8 cellular contexts compared by ENCODE assay signal in the genomic region with DNA sequence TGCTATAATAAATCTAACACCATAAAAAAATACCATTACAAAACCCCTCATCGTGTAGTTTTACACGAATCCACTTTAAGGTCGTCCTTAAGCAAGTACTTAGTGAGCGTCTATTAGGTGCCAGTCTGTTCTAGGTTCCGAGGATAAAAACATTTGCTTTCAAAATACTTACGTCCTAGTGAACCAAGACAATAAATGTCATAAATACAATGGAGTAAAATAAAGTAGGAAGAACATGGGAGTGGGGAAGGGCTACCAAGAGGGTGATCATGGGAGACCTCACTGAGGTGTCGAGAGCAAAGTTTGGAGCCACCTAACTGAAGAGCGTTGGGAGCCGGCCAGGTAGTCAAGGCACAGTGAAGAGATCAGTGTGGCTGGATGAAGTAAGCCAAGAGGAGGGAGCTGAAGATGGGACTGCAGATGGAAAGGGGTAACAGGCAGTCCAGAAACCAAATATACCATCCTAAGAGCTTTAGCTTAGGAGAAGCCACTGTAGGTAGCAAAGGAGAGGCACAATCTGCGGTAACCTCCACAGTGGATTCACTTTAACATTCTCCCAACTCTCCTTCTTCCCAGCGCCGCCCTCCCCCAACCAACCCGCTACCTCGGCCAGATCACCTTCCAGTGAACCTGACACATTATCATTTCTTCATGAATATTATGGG. TPM values are rescaled to one million over a fixed set of nuclear protein-coding genes. Genes with fewer than 3 reads are reported as not detected.
DNase-seq lines count a peak whose midpoint lies in the region; ATAC-seq, FAIRE-seq and TF ChIP-seq lines count a peak whose summit lies in the region.

No MANE protein-coding gene starts in this region.

- no peaks in the 10 kb centered on the region for H3K36me3 ChIP-seq in GM12878 (ENCODE audit: control insufficient read depth in 2 of 2, insufficient read depth in 2 of 2, low read length in 1 of 2)
- no peaks in the 10 kb centered on the region for H3K36me3 ChIP-seq in thyroid gland

- no peak for TF ChIP-seq RAD21 in GM12878 (IDR thresholded peaks at IDR 0.05; ENCODE audit: insufficient read depth, low read depth, low read length)

- peaks cover 3% of the 10 kb centered on the region for H3K4me1 ChIP-seq in GM12878 (ENCODE audit: control insufficient read depth, insufficient read depth, low read length)
- H3K4me1 ChIP-seq in thyroid gland: peaks cover 9 to 14% of the 10 kb centered on the region in 2 donors

- no peaks in the 10 kb centered on the region for H3K9me3 ChIP-seq in GM12878 (replicated peaks; ENCODE audit: control insufficient read depth, insufficient read depth, low read length)
- no peaks in the 10 kb centered on the region for H3K9me3 ChIP-seq in thyroid gland

- H3K4me3 ChIP-seq in GM12878 (peak overlapping the region; percentile 97), thyroid gland (replicated peaks in 1 of 3) (peak overlapping the region; percentile 45 to 79 (median 77))

- H3K27ac ChIP-seq in GM12878 (ENCODE audit: control insufficient read depth, insufficient read depth) (peak overlapping the region; percentile 66), thyroid gland (peak overlapping the region in 2 of 3 donors; percentile 79 to 81)

- TF ChIP-seq CTCF in GM12878 (IDR thresholded peaks at IDR 0.05 in 2 of 3, conservative IDR thresholded peaks at IDR 0.05 in 1 of 3; ENCODE audit: control insufficient read depth in 2 of 3, extremely low read depth in 1 of 3, insufficient read depth in 1 of 3, low read depth in 3 of 3, low read length in 3 of 3) (no peak), thyroid gland (IDR thresholded peaks at IDR 0.05) (no peak)

- no peaks in the 10 kb centered on the region for H3K27me3 Mint-ChIP-seq in IgD-negative memory B cell

- RAD21 ChIA-PET in GM12878 (lab: Charles Lee; ENCODE audit: unreplicated experiment): interaction anchor here (0.9 to 1.6 kb wide), 6 partner anchors 11 to 380 kb away, joined by 3 to 16 read pairs (median 6); a partner anchor contains a TSS

- peaks cover 16 to 29% (median 24%) of the 10 kb centered on the region in 3 donors for H3K4me1 Mint-ChIP-seq in IgD-negative memory B cell

- peak overlapping the region; percentile 68 to 95 (median 90) for H3K27ac Mint-ChIP-seq in IgD-negative memory B cell

- peaks cover 28% of the 10 kb centered on the region for H3K79me2 ChIP-seq in GM12878 (ENCODE audit: control insufficient read depth, insufficient read depth, low read length)

- ATAC-seq in GM12878 (peak; percentile 12), left colon (peak; percentile 31)

- POLR2A ChIA-PET in GM12878 (lab: Charles Lee): interaction anchor here (1.0 to 3.3 kb wide), 5 partner anchors 11 to 80 kb away, joined by 3 to 22 read pairs (median 9); a partner anchor contains a TSS

- no peaks in the 10 kb centered on the region for H3K36me3 Mint-ChIP-seq in IgD-negative memory B cell

- no peak for FAIRE-seq in GM12878 (lab: Jason Lieb, UNC)

- peak overlapping the region; percentile 75 for H2AFZ ChIP-seq in GM12878 (ENCODE audit: control insufficient read depth, low read depth, low read length)

- TF ChIP-seq EP300 in GM12878 (IDR thresholded peaks at IDR 0.05; ENCODE audit: borderline replicate concordance in 1 of 2, control insufficient read depth in 1 of 2, low read depth in 2 of 2, low read length in 2 of 2): no peak

- BruUV-seq in GM12878 (replicated peaks; lab: Mats Ljungman, UMichigan): TSS peak; percentile 64

- H3K9ac ChIP-seq in GM12878 (ENCODE audit: control insufficient read depth, insufficient read depth, low read length): peak overlapping the region; percentile 63

- H4K20me1 ChIP-seq in GM12878 (ENCODE audit: control insufficient read depth, insufficient read depth): no peaks in the 10 kb centered on the region

- SMC1A ChIA-PET in GM12878 (lab: Charles Lee; ENCODE audit: uncharacterized antibody, unreplicated experiment): interaction anchor here (1.3 to 3.3 kb wide), 6 partner anchors 11 to 84 kb away, joined by 3 to 14 read pairs (median 5); a partner anchor contains a TSS

- CTCF ChIA-PET in GM12878 (lab: Yijun Ruan, JAX): interaction anchor here (0.7 to 1.3 kb wide), 3 partner anchors 10 to 35 kb away, joined by 3 to 5 read pairs (median 4); a partner anchor contains a TSS

- DNase-seq in NCI-H345 (lab: John Stamatoyannopoulos, UW): peak; percentile 7
- DNase-seq in NCI-H345 treated with DMSO at 0.1 percent for 48 hours (lab: John Stamatoyannopoulos, UW; ENCODE audit: unreplicated experiment): no peak
- DNase-seq in GM12878 (ENCODE audit: low read depth, low spot score): no peak
- DNase-seq in left colon: peak in 1 of 2 donors; percentile 22
- no peak for DNase-seq in thyroid gland
- no peak for DNase-seq in SKM-1 treated with dmso at 0.1 percent for 144 hours (lab: John Stamatoyannopoulos, UW; ENCODE audit: unreplicated experiment)
- no peak for DNase-seq in NCI-H2081 (lab: John Stamatoyannopoulos, UW)

- no peaks in the 10 kb centered on the region for H3K9me3 Mint-ChIP-seq in IgD-negative memory B cell

- peak overlapping the region; percentile 78 for H3K4me2 ChIP-seq in GM12878 (ENCODE audit: control insufficient read depth, insufficient read depth)

- 2% methylated on average over 14 of the region's 14 CpGs for WGBS in GM12878 (ENCODE audit: insufficient coverage, insufficient replicate concordance, low lambda C conversion rate, missing lambda C conversion rate)
- WGBS in thyroid gland, 2 donors: 5% methylated on average over 14 of the region's 14 CpGs

- intact Hi-C loops in GM12878 (cut with micrococcal nuclease; ENCODE audit: unreplicated experiment): loop anchor here (2.0 to 10.0 kb wide), 3 partner anchors 33 to 313 kb away; a partner anchor contains a TSS
- intact Hi-C loops in left colon (cut with DNase I, micrococcal nuclease): no loop called here
- intact Hi-C loops in thyroid gland (cut with DNase I): loop anchor here (5.0 kb wide), 1 partner anchor 35 kb away; no protein-coding TSS in a partner anchor

- in situ Hi-C loops in GM12878 (cut with MboI): no loop called here

- H3K4me3 Mint-ChIP-seq in IgD-negative memory B cell: peak overlapping the region; percentile 90 to 98 (median 97)

- H3K27me3 ChIP-seq in GM12878 (replicated peaks in 1 of 2; ENCODE audit: control insufficient read depth in 2 of 2, insufficient read depth in 2 of 2, low read length in 1 of 2): no peaks in the 10 kb centered on the region
- H3K27me3 ChIP-seq in thyroid gland: no peaks in the 10 kb centered on the region

- no peak for TF ChIP-seq POLR2A in GM12878 (IDR thresholded peaks at IDR 0.05; ENCODE audit: low read depth, low read length)
- TF ChIP-seq POLR2A in thyroid gland (IDR thresholded peaks at IDR 0.05): no peak

RNA-seq across cellular contexts. Expression of a gene that starts 0.7 kb away (rescaled TPM):
- 15.6 TPM for polyA plus RNA-seq in IgD-negative memory B cell
- total RNA-seq in GM12878 (2013; cell fraction: nucleolus; rRNA removed): 88.9 and 102 TPM in 2 replicates
- 11.7 and 11.8 TPM in 2 replicates for total RNA-seq in GM12878 (2014; rRNA removed)
- total RNA-seq in GM12878 (2014; rRNA removed; fragmentation: Illumina TruSeq; extraction: Trizol): 16.5 and 17.3 TPM in 2 replicates
- total RNA-seq in GM12878 (2021): 13.2 and 13.8 TPM in 2 replicates
- polyA plus RNA-seq in GM12878 (2011; ENCODE audit: low read depth): 3.6 TPM
- 13.0 and 18.9 TPM in 2 replicates for polyA plus RNA-seq in GM12878 (2011; rRNA removed)
- 4.8 and 6.1 TPM in 2 replicates for polyA plus RNA-seq in GM12878 (2011; cell fraction: cytosol; rRNA removed)
- polyA plus RNA-seq in GM12878 (2011; cell fraction: nucleus; rRNA removed): 14.5 and 15.3 TPM in 2 replicates
- 6.9 and 9.2 TPM in 2 replicates for polyA plus RNA-seq in GM12878 (2012)
- polyA plus RNA-seq in GM12878 (2014; fragmentation: Illumina TruSeq; extraction: Trizol): 12.9 and 19.4 TPM in 2 replicates
- polyA plus RNA-seq in GM12878 (2014; fragmentation: Nextera tagmentation; extraction: Ambion mirVana): 10 to 100 TPM in 1 of 2 experiments, 1 to 10 TPM in 1; 3.5 to 10.1 TPM
- 6.7 and 8.4 TPM in 2 replicates for polyA plus RNA-seq in GM12878 (2014; rRNA removed)
- 10 to 100 TPM; 11.4 to 14.3 TPM for polyA plus RNA-seq in GM12878 (2016; fragmentation: Nextera tagmentation; extraction: Ambion mirVana)
- polyA minus RNA-seq in GM12878 (2011; rRNA and poly(A)+ RNA removed): 28.9 and 38.8 TPM in 2 replicates
- polyA minus RNA-seq in GM12878 (2011; cell fraction: cytosol; rRNA and poly(A)+ RNA removed): 9.4 and 9.7 TPM in 2 replicates
- polyA minus RNA-seq in GM12878 (2011; cell fraction: nucleus; rRNA and poly(A)+ RNA removed): 26.6 and 34.3 TPM in 2 replicates
- 10 to 100 TPM; 25.9 to 28.5 TPM for total RNA-seq in left colon
- 10 to 100 TPM; 25.5 to 45.3 (median 28.8) TPM for total RNA-seq in thyroid gland

RNA-seq across cellular contexts. Expression of a gene that starts 27.2 kb away (rescaled TPM):
- polyA plus RNA-seq in IgD-negative memory B cell (13.0 TPM), GM12878 (2011; rRNA removed) (15.1 and 19.1 TPM in 2 replicates), GM12878 (2014; fragmentation: Illumina TruSeq; extraction: Trizol) (22.0 and 29.9 TPM in 2 replicates), GM12878 (2014; fragmentation: Nextera tagmentation; extraction: Ambion mirVana) (10 to 100 TPM; 33.2 to 37.1 TPM), GM12878 (2014; rRNA removed) (11.9 and 14.2 TPM in 2 replicates), GM12878 (2016; fragmentation: Nextera tagmentation; extraction: Ambion mirVana) (10 to 100 TPM; 34.4 to 38.3 TPM)
- 10.3 and 10.6 TPM in 2 replicates for total RNA-seq in GM12878 (2013; cell fraction: nucleolus; rRNA removed)
- total RNA-seq in GM12878 (2014; rRNA removed) (13.5 and 16.2 TPM in 2 replicates), GM12878 (2014; rRNA removed; fragmentation: Illumina TruSeq; extraction: Trizol) (17.4 and 18.8 TPM in 2 replicates), GM12878 (2021) (15.0 and 17.6 TPM in 2 replicates), left colon (1 to 10 TPM; 8.2 to 9.2 TPM), thyroid gland (10 to 100 TPM; 11.1 to 17.7 (median 13.3) TPM)
- polyA plus RNA-seq in GM12878 (2011; ENCODE audit: low read depth): 8.9 TPM
- polyA plus RNA-seq in GM12878 (2011; cell fraction: cytosol; rRNA removed): 6.7 and 7.3 TPM in 2 replicates
- 7.9 and 9.1 TPM in 2 replicates for polyA plus RNA-seq in GM12878 (2011; cell fraction: nucleus; rRNA removed)
- 10.0 and 12.6 TPM in 2 replicates for polyA plus RNA-seq in GM12878 (2012)
- polyA minus RNA-seq in GM12878 (2011; rRNA and poly(A)+ RNA removed): 6.9 and 8.9 TPM in 2 replicates
- 2.5 and 3.6 TPM in 2 replicates for polyA minus RNA-seq in GM12878 (2011; cell fraction: cytosol; rRNA and poly(A)+ RNA removed)
- 1.6 and 3.8 TPM in 2 replicates for polyA minus RNA-seq in GM12878 (2011; cell fraction: nucleus; rRNA and poly(A)+ RNA removed)

RNA-seq across cellular contexts. Expression of a gene that starts 32.5 kb away (rescaled TPM):
- polyA plus RNA-seq in IgD-negative memory B cell: 25.7 TPM
- total RNA-seq in GM12878 (2013; cell fraction: nucleolus; rRNA removed): 55.7 and 58.8 TPM in 2 replicates
- total RNA-seq in GM12878 (2014; rRNA removed): 33.2 and 37.5 TPM in 2 replicates
- total RNA-seq in GM12878 (2014; rRNA removed; fragmentation: Illumina TruSeq; extraction: Trizol): 64.8 and 67.3 TPM in 2 replicates
- total RNA-seq in GM12878 (2021): 34.5 and 37.9 TPM in 2 replicates
- polyA plus RNA-seq in GM12878 (2011; ENCODE audit: low read depth): 18.2 TPM
- polyA plus RNA-seq in GM12878 (2011; rRNA removed): 41.5 and 70.4 TPM in 2 replicates
- polyA plus RNA-seq in GM12878 (2011; cell fraction: cytosol; rRNA removed): 10.1 and 10.4 TPM in 2 replicates
- polyA plus RNA-seq in GM12878 (2011; cell fraction: nucleus; rRNA removed): 26.2 and 27.0 TPM in 2 replicates
- 29.6 and 31.7 TPM in 2 replicates for polyA plus RNA-seq in GM12878 (2012)
- 52.1 and 65.5 TPM in 2 replicates for polyA plus RNA-seq in GM12878 (2014; fragmentation: Illumina TruSeq; extraction: Trizol)
- polyA plus RNA-seq in GM12878 (2014; fragmentation: Nextera tagmentation; extraction: Ambion mirVana): 10 to 100 TPM; 52.6 to 68.7 TPM
- 20.8 and 29.5 TPM in 2 replicates for polyA plus RNA-seq in GM12878 (2014; rRNA removed)
- 10 to 100 TPM; 60.9 to 61.8 TPM for polyA plus RNA-seq in GM12878 (2016; fragmentation: Nextera tagmentation; extraction: Ambion mirVana)
- polyA minus RNA-seq in GM12878 (2011; rRNA and poly(A)+ RNA removed): 12.4 and 21.9 TPM in 2 replicates
- 10.6 and 12.6 TPM in 2 replicates for polyA minus RNA-seq in GM12878 (2011; cell fraction: cytosol; rRNA and poly(A)+ RNA removed)
- 9.3 and 11.8 TPM in 2 replicates for polyA minus RNA-seq in GM12878 (2011; cell fraction: nucleus; rRNA and poly(A)+ RNA removed)
- total RNA-seq in left colon: 10 to 100 TPM; 33.4 to 36.1 TPM
- 10 to 100 TPM; 40.0 to 53.4 (median 45.7) TPM for total RNA-seq in thyroid gland

Comparison
In these comparisons a context has a peak if more than half of its experiments do, and no peak if none do; other contexts are left out.
1. intact Hi-C loops: an anchor here in GM12878 (2.0 to 10.0 kb wide) and thyroid gland (5.0 kb wide); none called in left colon.